16 cellular contexts compared by ENCODE assay signal in the genomic region with DNA sequence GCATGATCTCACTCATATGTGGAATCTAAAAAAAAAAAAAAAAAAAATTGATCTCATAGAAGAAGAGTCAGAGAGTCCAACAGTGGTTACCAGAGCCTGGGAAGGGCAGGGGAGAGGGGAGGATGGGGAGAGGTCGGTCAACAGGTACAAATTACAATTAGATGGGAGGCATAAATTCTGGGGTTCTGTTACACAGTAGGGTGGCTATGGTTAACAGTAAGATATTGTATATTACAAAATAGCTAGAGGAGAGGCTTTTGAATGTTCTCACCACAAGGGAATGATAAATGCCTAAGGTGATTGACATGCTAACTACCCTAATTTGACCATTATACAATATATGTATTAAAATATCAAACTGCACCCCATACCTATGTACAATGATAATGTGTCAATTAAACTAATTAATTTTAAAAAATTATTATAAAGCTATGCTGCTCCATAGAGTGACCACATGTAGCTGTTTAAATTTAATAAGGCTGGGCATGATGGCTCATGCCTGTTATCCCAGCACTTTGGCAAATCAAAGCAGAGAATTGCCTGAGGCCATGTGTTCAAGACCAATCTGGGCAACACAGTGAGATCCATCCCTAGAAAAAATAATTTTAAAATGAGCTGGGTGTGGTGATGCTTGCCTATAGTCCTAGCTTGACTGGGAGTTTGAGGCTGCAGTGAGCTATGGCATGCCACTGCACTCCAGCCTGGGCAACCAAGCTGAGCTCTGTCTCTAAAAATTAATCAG.
"Had no signal": no experiment of that assay in that cellular context is flagged by ENCODE, and none has a peak within 500 bp of the region (broad histone marks: within the 10 kb centered on the region; RNA-seq: fewer than 3 reads in every experiment).

No MANE protein-coding gene starts in this region.

- H3K9me3 ChIP-seq: ovary, transverse colon had no signal

- H3K27ac ChIP-seq: ovary, VCaP had no signal

- H3K9me3 Mint-ChIP-seq: activated CD4-positive, alpha-beta T cell treated with anti-CD3 and anti-CD28 coated beads, Interleukin-2, amount 10 ng/mL, durations not matched to agents 7 days and 5 days; activated naive CD8-positive, alpha-beta T cell treated with anti-CD3 and anti-CD28 coated beads, Interleukin-2, amount 50 U/mL, for 24 hours; immature natural killer cell; natural killer cell; stimulated activated effector memory CD8-positive, alpha-beta T cell treated with anti-CD3 and anti-CD28 coated beads, Interleukin-12 subunit alpha, Interleukin-12 subunit beta, amount 100 ng/mL, for 72 hours; T-cell; T-helper 2 cell treated with Interferon-gamma antibody and Interleukin-4, amounts not matched to agents 5 μg/mL and 100 μg/mL, for 36 hours had no signal

- H3K79me2 ChIP-seq: hepatocyte had no signal

- H2AFZ ChIP-seq: hepatocyte had no signal

- H3K4me3 Mint-ChIP-seq: activated CD4-positive, alpha-beta T cell treated with anti-CD3 and anti-CD28 coated beads, Interleukin-2, amount 10 ng/mL, durations not matched to agents 7 days and 5 days; activated CD8-positive, alpha-beta T cell treated with anti-CD3 and anti-CD28 coated beads, Interleukin-2, amount 10 ng/mL, durations not matched to agents 7 days and 5 days; activated naive CD8-positive, alpha-beta T cell treated with anti-CD3 and anti-CD28 coated beads, Interleukin-2, amount 50 U/mL, for 24 hours; immature natural killer cell; natural killer cell; stimulated activated effector memory CD8-positive, alpha-beta T cell treated with anti-CD3 and anti-CD28 coated beads, Interleukin-12 subunit alpha, Interleukin-12 subunit beta, amount 100 ng/mL, for 72 hours; T-cell; T-helper 2 cell treated with Interferon-gamma antibody and Interleukin-4, amounts not matched to agents 5 μg/mL and 100 μg/mL, for 36 hours had no signal

- H3K4me2 ChIP-seq: hepatocyte had no signal

- H3K27me3 ChIP-seq: hepatocyte, ovary, transverse colon had no signal

- H3K36me3 Mint-ChIP-seq: stimulated activated effector memory CD8-positive, alpha-beta T cell treated with anti-CD3 and anti-CD28 coated beads, Interleukin-12 subunit alpha, Interleukin-12 subunit beta, amount 100 ng/mL, for 72 hours; T-cell had no signal

- H3K36me3 ChIP-seq: ovary, transverse colon had no signal

- H3K27ac Mint-ChIP-seq: activated CD4-positive, alpha-beta T cell treated with anti-CD3 and anti-CD28 coated beads, Interleukin-2, amount 10 ng/mL, durations not matched to agents 7 days and 5 days; activated CD8-positive, alpha-beta T cell treated with anti-CD3 and anti-CD28 coated beads, Interleukin-2, amount 10 ng/mL, durations not matched to agents 7 days and 5 days; activated naive CD8-positive, alpha-beta T cell treated with anti-CD3 and anti-CD28 coated beads, Interleukin-2, amount 50 U/mL, for 24 hours; immature natural killer cell; natural killer cell; stimulated activated effector memory CD8-positive, alpha-beta T cell treated with anti-CD3 and anti-CD28 coated beads, Interleukin-12 subunit alpha, Interleukin-12 subunit beta, amount 100 ng/mL, for 72 hours; T-cell; T-helper 2 cell treated with Interferon-gamma antibody and Interleukin-4, amounts not matched to agents 5 μg/mL and 100 μg/mL, for 36 hours had no signal

- H3K4me3 ChIP-seq: hepatocyte, lung, ovary, skin epidermis, transverse colon had no signal

- DNase-seq: cerebellar nuclear complex, cortex of kidney had no signal
